ENCODE assay signal across 7 cellular contexts in the genomic region with DNA sequence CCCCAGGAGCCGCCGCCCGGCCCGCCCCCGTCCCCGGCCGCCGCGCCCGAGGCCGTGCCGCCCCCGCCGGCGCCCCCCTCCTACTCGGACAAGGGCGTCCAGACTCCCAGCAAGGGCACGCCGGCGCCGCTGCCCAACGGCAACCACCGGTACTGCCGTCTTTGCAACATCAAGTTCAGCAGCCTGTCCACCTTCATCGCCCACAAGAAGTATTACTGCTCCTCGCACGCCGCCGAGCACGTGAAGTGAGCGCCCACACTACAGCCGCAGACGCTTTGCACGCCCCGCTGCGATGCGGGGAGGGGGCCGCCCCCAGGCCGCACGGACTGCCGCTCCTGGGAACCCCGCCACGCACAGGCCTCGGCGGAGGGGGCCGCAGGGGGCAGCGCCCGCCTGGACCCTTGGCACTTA. TPM values are rescaled to one million over a fixed set of nuclear protein-coding genes. Genes with fewer than 3 reads are reported as not detected.
DNase-seq lines count a peak whose midpoint lies in the region; ATAC-seq and TF ChIP-seq lines count a peak whose summit lies in the region.

No MANE protein-coding gene starts in this region.

- H3K27me3 Mint-ChIP-seq in activated CD8-positive, alpha-beta memory T cell treated with anti-CD3 and anti-CD28 coated beads, Interleukin-2, amount 10 ng/mL, durations not matched to agents 7 days and 5 days = no peaks in the 10 kb centered on the region

- TF ChIP-seq CTCF in fibroblast of villous mesenchyme (IDR thresholded peaks at IDR 0.05; ENCODE audit: insufficient read depth, low read depth, low read length) = no peak

- no peaks in the 10 kb centered on the region for H3K9me3 Mint-ChIP-seq in activated CD8-positive, alpha-beta memory T cell treated with anti-CD3 and anti-CD28 coated beads, Interleukin-2, amount 10 ng/mL, durations not matched to agents 7 days and 5 days (ENCODE audit: low read depth)

- ATAC-seq in GM18517 (IDR thresholded peaks at IDR 0.05; ENCODE audit: unreplicated experiment) (peak; percentile 21), HG03457 (IDR thresholded peaks at IDR 0.05; ENCODE audit: unreplicated experiment) (peak; percentile 10)
- peak; percentile 32 for ATAC-seq in activated CD8-positive, alpha-beta memory T cell treated with anti-CD3 and anti-CD28 coated beads, Interleukin-2, amount 10 ng/mL, durations not matched to agents 7 days and 5 days

- CTCF ChIA-PET in activated CD8-positive, alpha-beta memory T cell treated with anti-CD3 and anti-CD28 coated beads, Interleukin-2, amount 10 ng/mL, durations not matched to agents 7 days and 5 days (lab: Charles Lee) = interaction anchor here (1.7 kb wide), 1 partner anchor 15 kb away, joined by 4 read pairs; no protein-coding TSS in a partner anchor

- H3K4me1 ChIP-seq in rectal smooth muscle tissue (ENCODE audit: control insufficient read depth, insufficient read depth, low read length) = peaks cover 7% of the 10 kb centered on the region

- H3K4me3 Mint-ChIP-seq in activated CD8-positive, alpha-beta memory T cell treated with anti-CD3 and anti-CD28 coated beads, Interleukin-2, amount 10 ng/mL, durations not matched to agents 7 days and 5 days = peak overlapping the region; percentile 71

- no peak overlapping the region for H3K27ac ChIP-seq in rectal smooth muscle tissue (ENCODE audit: low read depth, low read length)

- H3K4me3 ChIP-seq in fibroblast of villous mesenchyme (ENCODE audit: low read depth, low read length) (peak overlapping the region; percentile 38), rectal smooth muscle tissue (ENCODE audit: low read length) (peak overlapping the region; percentile 54)

- peak; percentile 67 for DNase-seq in activated CD8-positive, alpha-beta memory T cell treated with anti-CD3 and anti-CD28 coated beads, Interleukin-2, amount 10 ng/mL, durations not matched to agents 7 days and 5 days
- DNase-seq in fibroblast of villous mesenchyme (ENCODE audit: low read depth) (peak; percentile 42), DMS114 treated with DMSO at 0.1 percent for 48 hours (lab: John Stamatoyannopoulos, UW; ENCODE audit: unreplicated experiment) (no peak)
- no peak for DNase-seq in stimulated activated naive CD4-positive, alpha-beta T cell treated with Interleukin-2 at 50 U/mL for 16 hours (lab: John Stamatoyannopoulos, UW)

- H3K9ac ChIP-seq in rectal smooth muscle tissue (ENCODE audit: low read length) = no peak overlapping the region

- peak overlapping the region; percentile 72 for H3K27ac Mint-ChIP-seq in activated CD8-positive, alpha-beta memory T cell treated with anti-CD3 and anti-CD28 coated beads, Interleukin-2, amount 10 ng/mL, durations not matched to agents 7 days and 5 days

- H3K36me3 Mint-ChIP-seq in activated CD8-positive, alpha-beta memory T cell treated with anti-CD3 and anti-CD28 coated beads, Interleukin-2, amount 10 ng/mL, durations not matched to agents 7 days and 5 days = no peaks in the 10 kb centered on the region

- no peaks in the 10 kb centered on the region for H3K36me3 ChIP-seq in rectal smooth muscle tissue (ENCODE audit: control insufficient read depth, insufficient read depth, low read length)

- H3K4me1 Mint-ChIP-seq in activated CD8-positive, alpha-beta memory T cell treated with anti-CD3 and anti-CD28 coated beads, Interleukin-2, amount 10 ng/mL, durations not matched to agents 7 days and 5 days = peaks cover 11% of the 10 kb centered on the region

- peaks cover 7% of the 10 kb centered on the region for H3K27me3 ChIP-seq in rectal smooth muscle tissue (ENCODE audit: control insufficient read depth, insufficient read depth, low read length)

RNA-seq across cellular contexts. Expression of a gene that starts 35.5 kb away (rescaled TPM):
- 10 to 100 TPM; 88.1 to 93.9 TPM for total RNA-seq in activated CD8-positive, alpha-beta memory T cell treated with anti-CD3 and anti-CD28 coated beads, Interleukin-2, amount 10 ng/mL, durations not matched to agents 7 days and 5 days
- 12.6 and 17.7 TPM in 2 replicates for total RNA-seq in fibroblast of villous mesenchyme

Comparison
In these comparisons a context has a peak if more than half of its experiments do, and no peak if none do; other contexts are left out.
1. DNase-seq: peak in activated CD8-positive, alpha-beta memory T cell treated with anti-CD3 and anti-CD28 coated beads, Interleukin-2, amount 10 ng/mL, durations not matched to agents 7 days and 5 days (single experiment) and fibroblast of villous mesenchyme (single experiment); none in DMS114 treated with DMSO at 0.1 percent for 48 hours (single experiment) and stimulated activated naive CD4-positive, alpha-beta T cell treated with Interleukin-2 at 50 U/mL for 16 hours (single experiment).
2. Peak in every context shown above with its lines, with median percentiles within 50 percentile points of each other: ATAC-seq.